In genomic region chr2:3303583-3304406, GRCh38 we compare ENCODE assay signal across 8 cellular contexts.
DNase-seq lines count a peak whose midpoint lies in the region; ATAC-seq and TF ChIP-seq lines count a peak whose summit lies in the region.

No MANE protein-coding gene starts in this region.

- H3K4me1 Mint-ChIP-seq in activated T-cell treated with anti-CD3 and anti-CD28 coated beads, Interleukin-2, amount 50 U/mL, for 24 hours (ENCODE audit: low read depth) = peaks cover 19% of the 10 kb centered on the region
- H3K4me1 Mint-ChIP-seq in naive B cell = peaks cover 19 to 36% (median 27%) of the 10 kb centered on the region in 3 donors

- H3K36me3 Mint-ChIP-seq in activated T-cell treated with anti-CD3 and anti-CD28 coated beads, Interleukin-2, amount 50 U/mL, for 24 hours (ENCODE audit: low read depth) = peaks cover 44% of the 10 kb centered on the region
- H3K36me3 Mint-ChIP-seq in naive B cell = peaks cover 1 to 9% of the 10 kb centered on the region in 2 donors

- 0 out of 2 replicates have a peak overlapping the region, but pooled peaks have one; percentile 45 for H2AFZ ChIP-seq in OCI-LY3 (ENCODE audit: low read depth, low read length)

- peak overlapping the region; percentile 14; the same call in 1 of the 2 replicates for H3K4me3 ChIP-seq in HUES6 (ENCODE audit: low read depth, low read length)
- peak overlapping the region; percentile 56 for H3K4me3 ChIP-seq in OCI-LY3 (ENCODE audit: low read length)
- H3K4me3 ChIP-seq in esophagus squamous epithelium = peak overlapping the region in 2 of 4 donors; percentile 10 to 16

- peak overlapping the region; percentile 18 for H3K4me3 Mint-ChIP-seq in activated T-cell treated with anti-CD3 and anti-CD28 coated beads, Interleukin-2, amount 50 U/mL, for 24 hours
- H3K4me3 Mint-ChIP-seq in naive B cell = peak overlapping the region in 4 of 8 donors; percentile 43 to 86 (median 64)

- peak overlapping the region; percentile 47 for H3K27ac Mint-ChIP-seq in activated T-cell treated with anti-CD3 and anti-CD28 coated beads, Interleukin-2, amount 50 U/mL, for 24 hours
- H3K27ac Mint-ChIP-seq in naive B cell = peak overlapping the region; percentile 62 to 91 (median 81)

- peaks cover 2% of the 10 kb centered on the region; the same call in 1 of the 2 replicates for H3K79me2 ChIP-seq in OCI-LY3 (ENCODE audit: low read length)

- no peak for TF ChIP-seq POLR2A in esophagus squamous epithelium (IDR thresholded peaks at IDR 0.05)

- H3K27ac ChIP-seq in HUES6 (ENCODE audit: low read depth, low read length) = no peak overlapping the region
- H3K27ac ChIP-seq in OCI-LY3 (ENCODE audit: low read length) = no peak overlapping the region
- H3K27ac ChIP-seq in esophagus squamous epithelium = no peak overlapping the region

- ATAC-seq in GM21526 (IDR thresholded peaks at IDR 0.05; ENCODE audit: low FRiP score, unreplicated experiment) (peak; percentile 99), naive B cell (ENCODE audit: low read depth in 2 of 2) (peak; percentile 86 to 92)

- H3K27me3 ChIP-seq in HUES6 (ENCODE audit: control insufficient read depth, insufficient read depth, low read length) (no peaks in the 10 kb centered on the region), OCI-LY3 (ENCODE audit: low read depth, low read length) (no peaks in the 10 kb centered on the region), esophagus squamous epithelium (no peaks in the 10 kb centered on the region)

- H3K9me3 Mint-ChIP-seq in activated T-cell treated with anti-CD3 and anti-CD28 coated beads, Interleukin-2, amount 50 U/mL, for 24 hours = no peaks in the 10 kb centered on the region
- H3K9me3 Mint-ChIP-seq in naive B cell = no peaks in the 10 kb centered on the region

- no peaks in the 10 kb centered on the region for H3K9me3 ChIP-seq in HUES6 (ENCODE audit: control insufficient read depth, insufficient read depth, low read depth, low read length)
- no peaks in the 10 kb centered on the region for H3K9me3 ChIP-seq in OCI-LY3 (ENCODE audit: insufficient read depth, low read length)
- H3K9me3 ChIP-seq in esophagus squamous epithelium = no peaks in the 10 kb centered on the region

- DNase-seq in D341Med (ENCODE audit: low spot score) (peak; percentile 90), esophagus squamous epithelium (lab: John Stamatoyannopoulos, UW) (peak; percentile 13), naive B cell (peak; percentile 47)
- DNase-seq in activated T-cell treated with anti-CD3 and anti-CD28 coated beads, Interleukin-2, amount 50 U/mL, for 24 hours = peak; percentile 88
- DNase-seq in stimulated activated CD8-positive, alpha-beta memory T cell treated with anti-CD3 and anti-CD28 coated beads, Interleukin-7, amount 100 ng/mL, for 48 hours (ENCODE audit: extremely low read depth in 1 of 2, low read depth in 1 of 2) = peak; percentile 53 to 58

- H3K36me3 ChIP-seq in HUES6 (ENCODE audit: control insufficient read depth, insufficient read depth, low read length) (0 out of 2 replicates have a peak, but pooled peaks cover under 1% of the 10 kb centered on the region), OCI-LY3 (replicated peaks; ENCODE audit: low read depth, low read length) (peaks cover 4% of the 10 kb centered on the region), esophagus squamous epithelium (peaks cover 0 to 17% (median 0%) of the 10 kb centered on the region in 3 donors)

- H4K20me1 ChIP-seq in OCI-LY3 (ENCODE audit: insufficient read depth, low read length) = no peaks in the 10 kb centered on the region

- H3K4me1 ChIP-seq in HUES6 (ENCODE audit: control insufficient read depth, insufficient read depth, low read length) = peaks cover 18% of the 10 kb centered on the region
- H3K4me1 ChIP-seq in OCI-LY3 (ENCODE audit: low read length) = peaks cover 6% of the 10 kb centered on the region; the same call in 1 of the 2 replicates
- H3K4me1 ChIP-seq in esophagus squamous epithelium = peaks cover 0 to 16% (median 0%) of the 10 kb centered on the region in 3 donors

- TF ChIP-seq CTCF in OCI-LY3 (IDR thresholded peaks at IDR 0.05; ENCODE audit: low read depth, low read length) (peak; percentile 86), esophagus squamous epithelium (IDR thresholded peaks at IDR 0.05) (peak; percentile 79 to 96 (median 94))

- H3K4me2 ChIP-seq in OCI-LY3 (ENCODE audit: low read length) = peak overlapping the region; percentile 65

- H3K27me3 Mint-ChIP-seq in activated T-cell treated with anti-CD3 and anti-CD28 coated beads, Interleukin-2, amount 50 U/mL, for 24 hours = no peaks in the 10 kb centered on the region
- no peaks in the 10 kb centered on the region for H3K27me3 Mint-ChIP-seq in naive B cell

- WGBS in esophagus squamous epithelium, 2 donors = 48% methylated on average over 25 to 27 of the region's 34 CpGs

- intact Hi-C loops in esophagus squamous epithelium (cut with DNase I) = no loop called here

- H3K9ac ChIP-seq in HUES6 (ENCODE audit: low read length) = peak overlapping the region; percentile 42
- peak overlapping the region; percentile 29; the same call in 1 of the 2 replicates for H3K9ac ChIP-seq in OCI-LY3 (ENCODE audit: low read length)

Comparison
In these comparisons a context has a peak if more than half of its experiments do, and no peak if none do; other contexts are left out.
1. DNase-seq: peak in every context shown above with its lines; median percentile 90 in D341Med; 88 in activated T-cell treated with anti-CD3 and anti-CD28 coated beads, Interleukin-2, amount 50 U/mL, for 24 hours; 56 in stimulated activated CD8-positive, alpha-beta memory T cell treated with anti-CD3 and anti-CD28 coated beads, Interleukin-7, amount 100 ng/mL, for 48 hours; 47 in naive B cell; 13 in esophagus squamous epithelium.